13 cellular contexts compared by ENCODE assay signal in genomic region chr6:30211306-30211705, GRCh38. TPM values are rescaled to one million over a fixed set of nuclear protein-coding genes. Genes with fewer than 3 reads are reported as not detected.
DNase-seq lines count a peak whose midpoint lies in the region; ATAC-seq, FAIRE-seq and TF ChIP-seq lines count a peak whose summit lies in the region.
"Had no signal": no experiment of that assay in that cellular context is flagged by ENCODE, and none has a peak within 500 bp of the region (broad histone marks: within the 10 kb centered on the region; RNA-seq: fewer than 3 reads in every experiment).

No MANE protein-coding gene starts in this region.

- TF ChIP-seq POLR2A in A549 (IDR thresholded peaks at IDR 0.05; ENCODE audit: low read length), result no peak
- TF ChIP-seq POLR2A in HCT116 (IDR thresholded peaks at IDR 0.05; ENCODE audit: borderline replicate concordance, extremely low read depth, insufficient read depth, insufficient read length), result no peak

- peaks cover 64% of the 10 kb centered on the region for H3K79me2 ChIP-seq in HCT116 (ENCODE audit: insufficient read depth, low read length)

- TF ChIP-seq CTCF in A549 (IDR thresholded peaks at IDR 0.05), result no peak
- TF ChIP-seq CTCF in HCT116 (IDR thresholded peaks at IDR 0.05 in 2 of 3, conservative IDR thresholded peaks at IDR 0.05 in 1 of 3; ENCODE audit: borderline replicate concordance in 1 of 3, insufficient read depth in 1 of 3, low read depth in 2 of 3, low read length in 2 of 3), result no peak

- TF ChIP-seq EP300 in A549 (IDR thresholded peaks at IDR 0.05), result no peak

- H3K27ac ChIP-seq in A549 (peak overlapping the region in 1 of 2 experiments; percentile 44; a peak in 3 of 6 replicates), HCT116 (ENCODE audit: low read depth, low read length) (no peak overlapping the region)
- H3K27ac ChIP-seq: ovary, SJSA1 had no signal

- BruUV-seq in HCT116 (replicated peaks; lab: Mats Ljungman, UMichigan), result no TSS peak

- TF ChIP-seq RAD21 in A549 (conservative IDR thresholded peaks at IDR 0.05 in 1 of 2, IDR thresholded peaks at IDR 0.05 in 1 of 2) (no peak), HCT116 (IDR thresholded peaks at IDR 0.05; ENCODE audit: low read depth) (no peak)

- H3K27me3 Mint-ChIP-seq in activated naive CD8-positive, alpha-beta T cell, result no peaks in the 10 kb centered on the region
- no peaks in the 10 kb centered on the region for H3K27me3 Mint-ChIP-seq in memory B cell

- peak overlapping the region; percentile 93 for H3K4me3 Mint-ChIP-seq in activated naive CD8-positive, alpha-beta T cell
- H3K4me3 Mint-ChIP-seq in memory B cell, result peak overlapping the region; percentile 68

- CTCF ChIA-PET in A549 (lab: Yijun Ruan, JAX), result no interaction called here
- CTCF ChIA-PET in HCT116 (lab: Charles Lee), result interaction anchor here (2.6 kb wide), 1 partner anchor 8 kb away, joined by 9 read pairs; no protein-coding TSS in a partner anchor

- H3K4me1 ChIP-seq in A549 (peaks cover 57% of the 10 kb centered on the region), HCT116 (ENCODE audit: control insufficient read depth in 1 of 2, insufficient read depth in 2 of 2, low read length in 2 of 2) (peaks cover 0 to 26% of the 10 kb centered on the region in 2 experiments; a peak in 3 of 4 replicates)

- no peak overlapping the region for H2AFZ ChIP-seq in HCT116 (ENCODE audit: low read depth, low read length, poor library complexity, severe bottlenecking)

- no peak overlapping the region for H3K27ac Mint-ChIP-seq in activated naive CD8-positive, alpha-beta T cell
- H3K27ac Mint-ChIP-seq in memory B cell, result peak overlapping the region; percentile 15

- H3K9me3 Mint-ChIP-seq in activated naive CD8-positive, alpha-beta T cell (ENCODE audit: low read depth), result no peaks in the 10 kb centered on the region
- H3K9me3 Mint-ChIP-seq in memory B cell, result no peaks in the 10 kb centered on the region

- H4K20me1 ChIP-seq in HCT116 (ENCODE audit: insufficient read depth), result no peaks in the 10 kb centered on the region

- H3K4me2 ChIP-seq in A549 (peak overlapping the region; percentile 86), HCT116 (ENCODE audit: low read length) (peak overlapping the region; percentile 92; the same call in 1 of the 2 replicates)

- no peak for FAIRE-seq in A549 (lab: Jason Lieb, UNC)
- FAIRE-seq: GM12892 had no signal

- no peaks in the 10 kb centered on the region for H3K9me2 ChIP-seq in HCT116 (ENCODE audit: insufficient read depth)

- RAD21 ChIA-PET in HCT116 (lab: Charles Lee; ENCODE audit: low non-redundant PET in 1 of 2, low total read pairs in 2 of 2, uncharacterized antibody in 2 of 2, unreplicated experiment in 2 of 2), result no interaction called here

- WGBS in A549 (ENCODE audit: missing lambda C conversion rate), result 38% methylated on average over 2 of the region's 2 CpGs

- H3K36me3 Mint-ChIP-seq in activated naive CD8-positive, alpha-beta T cell, result peaks cover 10% of the 10 kb centered on the region
- peaks cover 10% of the 10 kb centered on the region for H3K36me3 Mint-ChIP-seq in memory B cell

- no peaks in the 10 kb centered on the region; a peak in 1 of 4 replicates for H3K36me3 ChIP-seq in HCT116 (ENCODE audit: control insufficient read depth in 1 of 2, insufficient read depth in 2 of 2, low read length in 2 of 2)
- H3K36me3 ChIP-seq: ovary had no signal

- POLR2A ChIA-PET in A549 (lab: Yijun Ruan, JAX) (no interaction called here), HCT116 (lab: Charles Lee) (no interaction called here)

- DNase-seq in A549 (ENCODE audit: low read depth in 1 of 2, low spot score in 1 of 2), result no peak
- DNase-seq in HCT116 (ENCODE audit: low read depth, low spot score), result no peak
- no peak for DNase-seq in memory B cell (ENCODE audit: low spot score in 2 of 2)
- DNase-seq in GM03348 (ENCODE audit: low spot score), result no peak
- DNase-seq in NCI-H1048 (lab: John Stamatoyannopoulos, UW), result no peak
- DNase-seq in hepatic stellate cell (ENCODE audit: low spot score), result no peak
- no peak for DNase-seq in left lobe of liver (ENCODE audit: low spot score)
- DNase-seq: C1 segment of cervical spinal cord, cortex of kidney, ovary had no signal

- intact Hi-C loops in HCT116 (cut with micrococcal nuclease), result no loop called here

- no peaks in the 10 kb centered on the region for H3K9me3 ChIP-seq in A549
- no peaks in the 10 kb centered on the region for H3K9me3 ChIP-seq in HCT116 (ENCODE audit: control insufficient read depth in 1 of 2, insufficient read depth in 1 of 2, low read depth in 1 of 2, low read length in 2 of 2)
- H3K9me3 ChIP-seq: ovary, SJSA1 had no signal

- H3K27me3 ChIP-seq in HCT116 (ENCODE audit: insufficient read depth, low read length), result no peaks in the 10 kb centered on the region
- H3K27me3 ChIP-seq: ovary, SJSA1 had no signal

- H3K4me3 ChIP-seq in A549, result peak overlapping the region; percentile 77; the same call in 1 of the 3 replicates
- H3K4me3 ChIP-seq in HCT116 (replicated peaks in 1 of 2; ENCODE audit: low read depth in 1 of 2, low read length in 2 of 2), result no peak overlapping the region

- H3K4me1 Mint-ChIP-seq in activated naive CD8-positive, alpha-beta T cell (ENCODE audit: low read depth), result peaks cover 70% of the 10 kb centered on the region
- peaks cover 59% of the 10 kb centered on the region for H3K4me1 Mint-ChIP-seq in memory B cell

- H3K9ac ChIP-seq in HCT116 (ENCODE audit: low read length), result peak overlapping the region; percentile 94; the same call in 1 of the 2 replicates

- ATAC-seq in A549, result no peak
- ATAC-seq in HCT116, result no peak
- no peak for ATAC-seq in memory B cell (ENCODE audit: low read depth)
- no peak for ATAC-seq in left lobe of liver

TF ChIP-seq in A549, 52 proteins besides CTCF, POLR2A, EP300 and RAD21 (continues in another document):
- TF ChIP-seq MAFK (IDR thresholded peaks at IDR 0.05; ENCODE audit: partially characterized antibody) (no peak), MAX (IDR thresholded peaks at IDR 0.05) (no peak), BCL3 (IDR thresholded peaks at IDR 0.05) (no peak), EHMT2 (IDR thresholded peaks at IDR 0.05; ENCODE audit: low read depth) (no peak), HDAC2 (IDR thresholded peaks at IDR 0.05) (no peak), GATA3 (IDR thresholded peaks at IDR 0.05; ENCODE audit: borderline replicate concordance) (no peak)

TF ChIP-seq in HCT116, 20 proteins besides CTCF, POLR2A, EP300 and RAD21:
- TF ChIP-seq EGR1 (IDR thresholded peaks at IDR 0.05; ENCODE audit: low read depth), result no peak

RNA-seq across cellular contexts. Expression of gene TRIM26, which starts 1.9 kb away (rescaled TPM):
- polyA plus RNA-seq in A549 (2011; rRNA removed) (23.3 and 30.4 TPM in 2 replicates), A549 (2017; fragmentation: RNase III; extraction: RNeasy Plus Mini Kit Qiagen cat#74134 plus additional on column Dnase treatment) (28.2 to 31.1 TPM (median 30.4 TPM) in 3 replicates)
- 23.0 and 23.2 TPM in 2 replicates for polyA plus RNA-seq in A549 (2012; cell fraction: cytosol; rRNA removed)
- polyA plus RNA-seq in A549 (2012; cell fraction: nucleus; rRNA removed), result 31.4 and 38.2 TPM in 2 replicates
- polyA minus RNA-seq in A549 (2011; rRNA and poly(A)+ RNA removed), result 27.5 and 32.3 TPM in 2 replicates
- total RNA-seq in HCT116 (2021; ENCODE audit: unreplicated experiment) (32.2 TPM), left lobe of liver (47.2 TPM)
- 26.2 and 27.9 TPM in 2 replicates for polyA plus RNA-seq in HCT116 (2012)

RNA-seq across cellular contexts. Expression of gene TRIM15, which starts 48.0 kb away (rescaled TPM):
- polyA plus RNA-seq in A549 (2011; rRNA removed), result 0.08 and 0.37 TPM in 2 replicates
- polyA plus RNA-seq in A549 (2012; cell fraction: cytosol; rRNA removed), result 0.01 and 0.04 TPM in 2 replicates
- 0.01 and 0.11 TPM in 2 replicates for polyA plus RNA-seq in A549 (2012; cell fraction: nucleus; rRNA removed)
- polyA plus RNA-seq in A549 (2017; fragmentation: RNase III; extraction: RNeasy Plus Mini Kit Qiagen cat#74134 plus additional on column Dnase treatment), result 0.04 to 0.09 TPM (median 0.08 TPM) in 3 replicates
- polyA minus RNA-seq in A549 (2011; rRNA and poly(A)+ RNA removed), result not detected in 2 replicates
- total RNA-seq in HCT116 (2021; ENCODE audit: unreplicated experiment), result 6.5 TPM
- polyA plus RNA-seq in HCT116 (2012), result 3.1 and 5.2 TPM in 2 replicates
- 3.0 TPM for total RNA-seq in left lobe of liver
- total RNA-seq: SJSA1 had no signal
- polyA plus RNA-seq: ovary had no signal

RNA-seq across cellular contexts. Expression of gene TRIM10, which starts 50.3 kb away (rescaled TPM):
- polyA plus RNA-seq in A549 (2011; rRNA removed) (0.09 and 0.12 TPM in 2 replicates), A549 (2017; fragmentation: RNase III; extraction: RNeasy Plus Mini Kit Qiagen cat#74134 plus additional on column Dnase treatment) (0.03 TPM in 2 of 3 replicates, not detected in the other)
- polyA plus RNA-seq in A549 (2012; cell fraction: cytosol; rRNA removed), result not detected in 2 replicates
- 0.02 TPM in 1 of 2 replicates, not detected in the other for polyA plus RNA-seq in A549 (2012; cell fraction: nucleus; rRNA removed)
- polyA minus RNA-seq in A549 (2011; rRNA and poly(A)+ RNA removed), result 0.15 TPM in 1 of 2 replicates, not detected in the other
- total RNA-seq in HCT116 (2021; ENCODE audit: unreplicated experiment) (0.98 TPM), left lobe of liver (1.9 TPM)
- 0.42 and 0.75 TPM in 2 replicates for polyA plus RNA-seq in HCT116 (2012)
- total RNA-seq: SJSA1 had no signal
- polyA plus RNA-seq: ovary had no signal
